ENCODE assay signal across 9 cellular contexts in genomic region chr1:8373547-8374270, GRCh38. TPM values are rescaled to one million over a fixed set of nuclear protein-coding genes. Genes with fewer than 3 reads are reported as not detected.
DNase-seq lines count a peak whose midpoint lies in the region; ATAC-seq and TF ChIP-seq lines count a peak whose summit lies in the region.
"Had no signal": no experiment of that assay in that cellular context is flagged by ENCODE, and none has a peak within 500 bp of the region (broad histone marks: within the 10 kb centered on the region; RNA-seq: fewer than 3 reads in every experiment).

No MANE protein-coding gene starts in this region.

- peaks cover 37 to 68% (median 53%) of the 10 kb centered on the region in 10 experiments for H3K4me1 ChIP-seq in BLaER1 treated with 17β-estradiol and CSF1 and Interleukin-3, amounts not matched to agents 10 nM and 100 nM
- H3K4me1 ChIP-seq in ectodermal cell (ENCODE audit: control insufficient read depth, insufficient read depth, low read length) (peaks cover 55% of the 10 kb centered on the region), upper lobe of left lung (peaks cover 65 to 78% (median 72%) of the 10 kb centered on the region in 4 donors)

- H3K9me3 ChIP-seq in BLaER1 treated with 17β-estradiol and CSF1 and Interleukin-3, amounts not matched to agents 10 nM and 100 nM (replicated peaks in 1 of 11): peaks cover 0 to 16% (median 0%) of the 10 kb centered on the region in 11 experiments; a peak in 6 of 22 replicates
- no peaks in the 10 kb centered on the region for H3K9me3 ChIP-seq in ectodermal cell (ENCODE audit: control insufficient read depth, low read length)
- no peaks in the 10 kb centered on the region for H3K9me3 ChIP-seq in upper lobe of left lung

- TF ChIP-seq EP300 in upper lobe of left lung (IDR thresholded peaks at IDR 0.05): peak in 2 of 4 donors; percentile 76 to 83

- H3K27me3 ChIP-seq in BLaER1 treated with 17β-estradiol and CSF1 and Interleukin-3, amounts not matched to agents 10 nM and 100 nM: no peaks in the 10 kb centered on the region
- H3K27me3 ChIP-seq in ectodermal cell (ENCODE audit: control insufficient read depth, insufficient read depth, low read length, poor library complexity, severe bottlenecking) (no peaks in the 10 kb centered on the region), upper lobe of left lung (no peaks in the 10 kb centered on the region)

- peak overlapping the region in 3 of 11 experiments; percentile 4 to 33 (median 19); a peak in 1 of 22 replicates for H3K9ac ChIP-seq in BLaER1 treated with 17β-estradiol and CSF1 and Interleukin-3, amounts not matched to agents 10 nM and 100 nM

- 39 to 42% methylated on average over 21 of the region's 21 CpGs for WGBS in ectodermal cell, 2 experiments
- WGBS in upper lobe of left lung, 2 donors: 23 to 40% methylated on average over 21 of the region's 21 CpGs

- no peak overlapping the region; a peak in 1 of 22 replicates for H3K27ac ChIP-seq in BLaER1 treated with 17β-estradiol and CSF1 and Interleukin-3, amounts not matched to agents 10 nM and 100 nM
- H3K27ac ChIP-seq in ectodermal cell (ENCODE audit: insufficient read depth, low read depth, low read length, poor library complexity, severe bottlenecking) (peak overlapping the region; percentile 84), upper lobe of left lung (peak overlapping the region; percentile 72 to 85 (median 79))

- peaks cover 89 to 100% (median 99%) of the 10 kb centered on the region in 11 experiments for H4K20me1 ChIP-seq in BLaER1 treated with 17β-estradiol and CSF1 and Interleukin-3, amounts not matched to agents 10 nM and 100 nM

- DNase-seq in NCI-H226 (peak; percentile 81), midbrain (lab: John Stamatoyannopoulos, UW) (peak; percentile 56), upper lobe of left lung (peak in 1 of 2 donors; percentile 81)
- no peak for DNase-seq in stimulated activated naive CD4-positive, alpha-beta T cell (lab: John Stamatoyannopoulos, UW)
- no peak for DNase-seq in stimulated activated CD4-positive, alpha-beta T cell treated with anti-CD3 and anti-CD28 coated beads, Interleukin-1b, Interleukin-23, amount 100 ng/mL, for 48 hours
- DNase-seq: activated naive CD8-positive, alpha-beta T cell treated with anti-CD3 and anti-CD28 coated beads, Interleukin-2, amount 10 ng/mL, durations not matched to agents 7 days and 5 days had no signal

- TF ChIP-seq POLR2A in upper lobe of left lung (IDR thresholded peaks at IDR 0.05): peak in 1 of 4 donors; percentile 27

- ATAC-seq in upper lobe of left lung (ENCODE audit: low FRiP score in 2 of 2): peak; percentile 82 to 85
- ATAC-seq in HG02852 (IDR thresholded peaks at IDR 0.05; ENCODE audit: unreplicated experiment): no peak

- no peak for TF ChIP-seq CTCF in upper lobe of left lung (IDR thresholded peaks at IDR 0.05)

- peaks cover 19 to 84% (median 40%) of the 10 kb centered on the region in 11 experiments; a peak in 20 of 22 replicates for H3K36me3 ChIP-seq in BLaER1 treated with 17β-estradiol and CSF1 and Interleukin-3, amounts not matched to agents 10 nM and 100 nM
- H3K36me3 ChIP-seq in ectodermal cell (ENCODE audit: control insufficient read depth, insufficient read depth, low read length) (no peaks in the 10 kb centered on the region), upper lobe of left lung (peaks cover 0 to 6% (median 2%) of the 10 kb centered on the region in 4 donors)

- H3K4me3 ChIP-seq in BLaER1 treated with 17β-estradiol and CSF1 and Interleukin-3, amounts not matched to agents 10 nM and 100 nM: no peak overlapping the region
- H3K4me3 ChIP-seq in ectodermal cell (ENCODE audit: insufficient read depth, low read depth, low read length) (no peak overlapping the region), upper lobe of left lung (no peak overlapping the region)

- H3K4me2 ChIP-seq in BLaER1 treated with 17β-estradiol and CSF1 and Interleukin-3, amounts not matched to agents 10 nM and 100 nM: peak overlapping the region in 9 of 11 experiments; percentile 5 to 55 (median 34); a peak in 10 of 22 replicates

RNA-seq across cellular contexts. Expression of gene SLC45A1, which starts 55.8 kb away (rescaled TPM):
- polyA plus RNA-seq in ectodermal cell (2013, experiment 1 of 4): 3.4 TPM
- 3.2 TPM for polyA plus RNA-seq in ectodermal cell (2013, experiment 2 of 4)
- polyA plus RNA-seq in ectodermal cell (2013, experiment 3 of 4): 2.4 TPM
- 2.3 TPM for polyA plus RNA-seq in ectodermal cell (2013, experiment 4 of 4)
- total RNA-seq in upper lobe of left lung: 1 to 10 TPM in 2 of 6 donors, under 1 TPM in 2, not detected in 2; 0.91 to 1.4 (median 1.0) TPM

Comparison
In these comparisons a context has a peak if more than half of its experiments do, and no peak if none do; other contexts are left out.
1. H3K27ac ChIP-seq: peak in ectodermal cell (single experiment) and upper lobe of left lung (4 of 4); none in BLaER1 treated with 17β-estradiol and CSF1 and Interleukin-3, amounts not matched to agents 10 nM and 100 nM (0 of 11).
2. DNase-seq: peak in NCI-H226 (single experiment) and midbrain (single experiment); none in stimulated activated naive CD4-positive, alpha-beta T cell (0 of 6) and stimulated activated CD4-positive, alpha-beta T cell treated with anti-CD3 and anti-CD28 coated beads, Interleukin-1b, Interleukin-23, amount 100 ng/mL, for 48 hours (single experiment).